In genomic region chr7:26365897-26366267, GRCh38 we compare ENCODE assay signal across 1 cellular context.
TF ChIP-seq lines count a peak whose summit lies in the region.

No MANE protein-coding gene starts in this region.

TF ChIP-seq in A549, 52 proteins besides CTCF, POLR2A, EP300 and RAD21 (continued from another document):
- TF ChIP-seq REST (IDR thresholded peaks at IDR 0.05) (no peak), ZSCAN20 (CRISPR knock-in tag; IDR thresholded peaks at IDR 0.05) (no peak), ZFP36 (IDR thresholded peaks at IDR 0.05; ENCODE audit: borderline replicate concordance, partially characterized antibody) (no peak), FOSB (CRISPR knock-in tag; IDR thresholded peaks at IDR 0.05) (no peak), RFX5 (IDR thresholded peaks at IDR 0.05) (no peak), ZNF302 (CRISPR knock-in tag; IDR thresholded peaks at IDR 0.05) (no peak), EHF (CRISPR knock-in tag; IDR thresholded peaks at IDR 0.05) (no peak), NR3C1 (IDR thresholded peaks at IDR 0.05) (no peak), EHMT2 (IDR thresholded peaks at IDR 0.05; ENCODE audit: low read depth) (no peak), HMGXB4 (CRISPR knock-in tag; IDR thresholded peaks at IDR 0.05; ENCODE audit: borderline replicate concordance) (no peak), CBX2 (IDR thresholded peaks at IDR 0.05; ENCODE audit: borderline replicate concordance, low read depth) (no peak), CHD4 (IDR thresholded peaks at IDR 0.05; ENCODE audit: borderline replicate concordance) (no peak), CBX8 (IDR thresholded peaks at IDR 0.05) (no peak)
TF ChIP-seq in A549: peak in this region for 0.
